ENCODE assay signal across 34 cellular contexts in genomic region chr2:209102319-209102718, GRCh38.
"Had no signal": no experiment of that assay in that cellular context is flagged by ENCODE, and none has a peak within 500 bp of the region (broad histone marks: within the 10 kb centered on the region; RNA-seq: fewer than 3 reads in every experiment).

No MANE protein-coding gene starts in this region.

- H3K27me3 ChIP-seq: MG63 had no signal

- H3K4me3 ChIP-seq: MG63 had no signal

- DNase-seq: Karpas-422, Kasumi-1, MG63, MM.1S, MV-4-11, NCI-H1048, NCI-H1092, NCI-H1092 treated with DMSO at 0.1 percent for 48 hours, NCI-H1105, NCI-H1105 treated with DMSO at 0.1 percent for 48 hours, NCI-H1417, NCI-H1417 treated with DMSO at 0.1 percent for 48 hours, NCI-H1436, NCI-H1436 treated with DMSO at 0.1 percent for 48 hours, NCI-H146, NCI-H1694, NCI-H1694 treated with DMSO at 0.1 percent for 48 hours, NCI-H187, NCI-H187 treated with DMSO at 0.1 percent for 48 hours, NCI-H1930, NCI-H2029, NCI-H2029 treated with DMSO at 0.1 percent for 48 hours, NCI-H2081, NCI-H2081 treated with DMSO at 0.1 percent for 48 hours, NCI-H2107, NCI-H2171, NCI-H2171 treated with DMSO at 0.1 percent for 48 hours, NCI-H2227 treated with DMSO at 0.1 percent for 48 hours, NCI-H345, NCI-H446, NCI-H446 treated with DMSO at 0.1 percent for 48 hours, NCI-H510A, NCI-H510A treated with DMSO at 0.1 percent for 48 hours, NCI-H524 had no signal

- H3K36me3 ChIP-seq: MG63 had no signal

- H3K9me3 ChIP-seq: MG63 had no signal
